Comparison of ENCODE assay signal across 6 cellular contexts in the genomic region with DNA sequence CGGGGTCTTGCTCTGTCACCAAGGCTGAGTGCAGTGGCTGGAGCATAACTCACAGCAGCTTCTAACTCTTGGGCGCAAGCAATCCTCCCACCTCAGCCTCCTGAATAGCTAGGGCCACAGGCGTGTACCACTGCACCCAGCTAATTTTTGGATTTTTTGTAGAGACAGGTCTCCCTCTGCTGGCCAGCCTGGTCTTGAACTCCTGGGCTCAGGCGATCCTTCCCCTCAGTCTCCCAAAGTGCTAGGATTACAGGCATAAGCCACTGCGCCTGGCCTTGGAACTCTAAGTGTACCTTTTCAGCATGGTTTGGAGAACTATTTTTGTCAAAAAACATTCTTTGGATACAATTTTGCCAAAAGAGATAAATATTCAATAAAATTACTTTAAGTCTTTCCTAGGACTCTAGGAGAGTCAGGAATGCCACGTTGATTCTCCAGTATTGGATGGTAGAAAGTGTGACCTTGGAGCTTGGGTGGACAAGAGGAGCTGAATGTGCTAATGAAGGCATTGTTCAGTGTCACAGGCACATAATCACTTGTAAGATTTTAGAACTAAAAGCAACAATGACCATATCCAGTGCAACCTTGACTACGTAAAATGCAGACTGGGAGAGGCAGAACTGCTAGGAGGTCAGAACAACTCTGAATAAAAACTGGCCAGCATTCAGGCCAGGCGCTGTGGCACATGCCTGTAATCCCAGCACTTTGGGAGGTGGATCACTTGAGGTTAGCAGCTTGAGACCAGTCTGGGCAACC. TPM values are rescaled to one million over a fixed set of nuclear protein-coding genes. Genes with fewer than 3 reads are reported as not detected.
DNase-seq lines count a peak whose midpoint lies in the region; ATAC-seq, FAIRE-seq and TF ChIP-seq lines count a peak whose summit lies in the region.

No MANE protein-coding gene starts in this region.

- H3K9me2 ChIP-seq in HCT116 (ENCODE audit: insufficient read depth), result no peaks in the 10 kb centered on the region

- H3K4me1 ChIP-seq in HCT116 (ENCODE audit: control insufficient read depth in 1 of 2, insufficient read depth in 2 of 2, low read length in 2 of 2), result peaks cover 10 to 32% of the 10 kb centered on the region in 2 experiments
- peaks cover 3% of the 10 kb centered on the region for H3K4me1 ChIP-seq in colonic mucosa
- H3K4me1 ChIP-seq in small intestine (ENCODE audit: control insufficient read depth in 2 of 2, insufficient read depth in 1 of 2, low read depth in 1 of 2, low read length in 1 of 2), result peaks cover 0 to 2% of the 10 kb centered on the region in 2 donors

- no peak overlapping the region for H3K9ac ChIP-seq in HCT116 (ENCODE audit: low read length)
- no peak overlapping the region for H3K9ac ChIP-seq in colonic mucosa (ENCODE audit: low read depth in 2 of 2, low read length in 2 of 2)

- H3K9me3 ChIP-seq in HCT116 (ENCODE audit: control insufficient read depth in 1 of 2, insufficient read depth in 1 of 2, low read depth in 1 of 2, low read length in 2 of 2) (no peaks in the 10 kb centered on the region), colonic mucosa (no peaks in the 10 kb centered on the region), small intestine (ENCODE audit: control insufficient read depth, low read depth) (no peaks in the 10 kb centered on the region)

- H3K36me3 ChIP-seq in HCT116 (ENCODE audit: control insufficient read depth in 1 of 2, insufficient read depth in 2 of 2, low read length in 2 of 2), result peaks cover 45 to 46% of the 10 kb centered on the region in 2 experiments
- H3K36me3 ChIP-seq in colonic mucosa, result peaks cover 22% of the 10 kb centered on the region
- H3K36me3 ChIP-seq in small intestine (ENCODE audit: control insufficient read depth in 2 of 2, insufficient read depth in 2 of 2, low read length in 2 of 2), result peaks cover 18 to 21% of the 10 kb centered on the region in 2 donors

- no peak overlapping the region for H3K4me2 ChIP-seq in HCT116 (ENCODE audit: low read length)

- H3K79me2 ChIP-seq in HCT116 (ENCODE audit: insufficient read depth, low read length), result peaks cover 89% of the 10 kb centered on the region

- CTCF ChIA-PET in HCT116 (lab: Charles Lee), result interaction anchor here (0.6 to 3.2 kb wide), 8 partner anchors 9 to 505 kb away, joined by 3 to 25 read pairs (median 4); a partner anchor contains a TSS
- CTCF ChIA-PET in RWPE1 (lab: Yijun Ruan, JAX), result interaction anchor here (0.6 to 1.3 kb wide), 5 partner anchors 9 to 161 kb away, joined by 3 read pairs; a partner anchor contains a TSS

- FAIRE-seq in small intestine (lab: Jason Lieb, UNC), result no peak

- H3K4me3 ChIP-seq in HCT116 (replicated peaks in 1 of 2; ENCODE audit: low read depth in 1 of 2, low read length in 2 of 2) (no peak overlapping the region), colonic mucosa (no peak overlapping the region), small intestine (ENCODE audit: low read depth in 1 of 2, low read length in 2 of 2) (peak overlapping the region in 1 of 2 donors; percentile 0)

- H3K27ac ChIP-seq in HCT116 (ENCODE audit: low read depth, low read length), result no peak overlapping the region
- H3K27ac ChIP-seq in RWPE1, result no peak overlapping the region; the same call in 1 of the 2 replicates
- H3K27ac ChIP-seq in colonic mucosa, result no peak overlapping the region
- no peak overlapping the region for H3K27ac ChIP-seq in small intestine (ENCODE audit: low read depth in 1 of 2, low read length in 1 of 2)

- no peak overlapping the region for H2AFZ ChIP-seq in HCT116 (ENCODE audit: low read depth, low read length, poor library complexity, severe bottlenecking)

- RAD21 ChIA-PET in HCT116 (lab: Charles Lee; ENCODE audit: low non-redundant PET in 1 of 2, low total read pairs in 2 of 2, uncharacterized antibody in 2 of 2, unreplicated experiment in 2 of 2), result interaction anchor here in 1 of 2 experiments (0.9 kb wide), 1 partner anchor 131 kb away, joined by 3 read pairs; no protein-coding TSS in a partner anchor

- POLR2A ChIA-PET in HCT116 (lab: Charles Lee) (interaction anchor here (1.0 to 1.1 kb wide), 2 partner anchors 29 to 173 kb away, joined by 3 read pairs; a partner anchor contains a TSS), RWPE1 (lab: Yijun Ruan, JAX; ENCODE audit: low non-redundant PET) (interaction anchor here (0.5 kb wide), 1 partner anchor 27 kb away, joined by 3 read pairs; no protein-coding TSS in a partner anchor)

- intact Hi-C loops in HCT116 (cut with micrococcal nuclease) (loop anchor here (1.0 to 5.0 kb wide), 2 partner anchors 110 to 129 kb away; no protein-coding TSS in a partner anchor), colonic mucosa (cut with DNase I) (no loop called here)

- TF ChIP-seq POLR2A in HCT116 (IDR thresholded peaks at IDR 0.05; ENCODE audit: borderline replicate concordance, extremely low read depth, insufficient read depth, insufficient read length), result no peak

- ATAC-seq in HCT116, result peak; percentile 43
- no peak for ATAC-seq in HG03342 (IDR thresholded peaks at IDR 0.05; ENCODE audit: unreplicated experiment)

- peaks cover 32% of the 10 kb centered on the region for H4K20me1 ChIP-seq in HCT116 (ENCODE audit: insufficient read depth)

- H3K27me3 ChIP-seq in HCT116 (ENCODE audit: insufficient read depth, low read length) (no peaks in the 10 kb centered on the region), colonic mucosa (no peaks in the 10 kb centered on the region), small intestine (ENCODE audit: control insufficient read depth in 2 of 2, insufficient read depth in 2 of 2, low read length in 2 of 2) (no peaks in the 10 kb centered on the region)

- no peak for TF ChIP-seq RAD21 in HCT116 (IDR thresholded peaks at IDR 0.05; ENCODE audit: low read depth)

- TF ChIP-seq CTCF in HCT116 (IDR thresholded peaks at IDR 0.05 in 2 of 3, conservative IDR thresholded peaks at IDR 0.05 in 1 of 3; ENCODE audit: borderline replicate concordance in 1 of 3, insufficient read depth in 1 of 3, low read depth in 2 of 3, low read length in 2 of 3), result peak in 2 of 3 experiments; percentile 64 to 73; a peak in 4 of 6 replicates
- TF ChIP-seq CTCF in RWPE1 (conservative IDR thresholded peaks at IDR 0.05; ENCODE audit: low read depth), result peak; percentile 48
- TF ChIP-seq CTCF in colonic mucosa (IDR thresholded peaks at IDR 0.05), result peak; percentile 23

- 56 to 66% (median 60%) methylated on average over 8 of the region's 8 CpGs for whole genome bisulfite sequencing in small intestine, 3 donors

- DNase-seq in HCT116 (ENCODE audit: low read depth, low spot score), result peak; percentile 34
- DNase-seq in RWPE1 (ENCODE audit: low spot score), result no peak
- peak; percentile 28 for DNase-seq in colonic mucosa
- DNase-seq in small intestine, result peak; percentile 35
- no peak for DNase-seq in NCI-H1048 (lab: John Stamatoyannopoulos, UW)

- BruUV-seq in HCT116 (replicated peaks; lab: Mats Ljungman, UMichigan), result no TSS peak

TF ChIP-seq in HCT116, 20 proteins besides CTCF, POLR2A, EP300 and RAD21 (continues in another document):
- TF ChIP-seq SRF (IDR thresholded peaks at IDR 0.05; ENCODE audit: low read depth) (no peak), POLR2AphosphoS5 (IDR thresholded peaks at IDR 0.05; ENCODE audit: low read depth, low read length) (no peak), SP1 (IDR thresholded peaks at IDR 0.05; ENCODE audit: low read depth) (no peak), CBX3 (IDR thresholded peaks at IDR 0.05; ENCODE audit: low read depth) (no peak), EZH2 (IDR thresholded peaks at IDR 0.05) (no peak), JUND (IDR thresholded peaks at IDR 0.05) (no peak), SIN3A (IDR thresholded peaks at IDR 0.05; ENCODE audit: low read depth) (no peak), YY1 (IDR thresholded peaks at IDR 0.05; ENCODE audit: extremely low read depth, insufficient replicate concordance, low read depth, low read length) (no peak)
- TF ChIP-seq, protein P1, sequence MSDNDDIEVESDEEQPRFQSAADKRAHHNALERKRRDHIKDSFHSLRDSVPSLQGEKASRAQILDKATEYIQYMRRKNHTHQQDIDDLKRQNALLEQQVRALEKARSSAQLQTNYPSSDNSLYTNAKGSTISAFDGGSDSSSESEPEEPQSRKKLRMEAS (IDR thresholded peaks at IDR 0.05), result no peak
- TF ChIP-seq, protein P2, sequence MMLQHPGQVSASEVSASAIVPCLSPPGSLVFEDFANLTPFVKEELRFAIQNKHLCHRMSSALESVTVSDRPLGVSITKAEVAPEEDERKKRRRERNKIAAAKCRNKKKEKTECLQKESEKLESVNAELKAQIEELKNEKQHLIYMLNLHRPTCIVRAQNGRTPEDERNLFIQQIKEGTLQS (IDR thresholded peaks at IDR 0.05), result no peak
- TF ChIP-seq, protein P3, sequence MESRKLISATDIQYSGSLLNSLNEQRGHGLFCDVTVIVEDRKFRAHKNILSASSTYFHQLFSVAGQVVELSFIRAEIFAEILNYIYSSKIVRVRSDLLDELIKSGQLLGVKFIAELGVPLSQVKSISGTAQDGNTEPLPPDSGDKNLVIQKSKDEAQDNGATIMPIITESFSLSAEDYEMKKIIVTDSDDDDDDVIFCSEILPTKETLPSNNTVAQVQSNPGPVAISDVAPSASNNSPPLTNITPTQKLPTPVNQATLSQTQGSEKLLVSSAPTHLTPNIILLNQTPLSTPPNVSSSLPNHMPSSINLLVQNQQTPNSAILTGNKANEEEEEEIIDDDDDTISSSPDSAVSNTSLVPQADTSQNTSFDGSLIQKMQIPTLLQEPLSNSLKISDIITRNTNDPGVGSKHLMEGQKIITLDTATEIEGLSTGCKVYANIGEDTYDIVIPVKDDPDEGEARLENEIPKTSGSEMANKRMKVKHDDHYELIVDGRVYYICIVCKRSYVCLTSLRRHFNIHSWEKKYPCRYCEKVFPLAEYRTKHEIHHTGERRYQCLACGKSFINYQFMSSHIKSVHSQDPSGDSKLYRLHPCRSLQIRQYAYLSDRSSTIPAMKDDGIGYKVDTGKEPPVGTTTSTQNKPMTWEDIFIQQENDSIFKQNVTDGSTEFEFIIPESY (IDR thresholded peaks at IDR 0.05; ENCODE audit: extremely low read depth, insufficient replicate concordance, low read length), result no peak

RNA-seq across cellular contexts. Expression of a gene that starts 2.8 kb away (rescaled TPM):
- total RNA-seq in HCT116 (2021; ENCODE audit: unreplicated experiment) (297 TPM), colonic mucosa (100 to 1,000 TPM; 169 to 216 TPM)
- 280 and 293 TPM in 2 replicates for polyA plus RNA-seq in HCT116 (2012)
- 100 to 1,000 TPM in 2 of 3 donors, 10 to 100 TPM in 1; 96.6 to 136 (median 109) TPM for polyA plus RNA-seq in small intestine

RNA-seq across cellular contexts. Expression of a gene that starts 20.5 kb away (rescaled TPM):
- total RNA-seq in HCT116 (2021; ENCODE audit: unreplicated experiment), result 48.7 TPM
- 10.8 and 11.3 TPM in 2 replicates for polyA plus RNA-seq in HCT116 (2012)
- 10 to 100 TPM; 34.1 to 43.3 TPM for total RNA-seq in colonic mucosa
- polyA plus RNA-seq in small intestine, result 10 to 100 TPM; 13.8 to 20.1 (median 16.3) TPM

RNA-seq across cellular contexts. Expression of a gene that starts 20.6 kb away (rescaled TPM):
- 40.3 TPM for total RNA-seq in HCT116 (2021; ENCODE audit: unreplicated experiment)
- 26.2 and 31.0 TPM in 2 replicates for polyA plus RNA-seq in HCT116 (2012)
- 10 to 100 TPM; 20.4 to 27.8 TPM for total RNA-seq in colonic mucosa
- polyA plus RNA-seq in small intestine, result 10 to 100 TPM; 29.5 to 36.6 (median 35.3) TPM

RNA-seq across cellular contexts. Expression of a gene that starts 28.8 kb away (rescaled TPM):
- total RNA-seq in HCT116 (2021; ENCODE audit: unreplicated experiment) (464 TPM), colonic mucosa (1,000 to 10,000 TPM in 1 of 2 donors, 100 to 1,000 TPM in 1; 887 to 1,081 TPM)
- polyA plus RNA-seq in HCT116 (2012), result 823 and 895 TPM in 2 replicates
- polyA plus RNA-seq in small intestine, result 1,000 to 10,000 TPM; 1,220 to 1,784 (median 1,572) TPM

RNA-seq across cellular contexts. Expression of a gene that starts 29.2 kb away (rescaled TPM):
- 243 TPM for total RNA-seq in HCT116 (2021; ENCODE audit: unreplicated experiment)
- 237 and 321 TPM in 2 replicates for polyA plus RNA-seq in HCT116 (2012)
- total RNA-seq in colonic mucosa, result 100 to 1,000 TPM; 359 to 463 TPM
- polyA plus RNA-seq in small intestine, result 100 to 1,000 TPM; 312 to 554 (median 440) TPM

Comparison
In these comparisons a context has a peak if more than half of its experiments do, and no peak if none do; other contexts are left out.
1. DNase-seq: peak in HCT116 (single experiment), colonic mucosa (single experiment) and small intestine (single experiment); none in RWPE1 (single experiment) and NCI-H1048 (single experiment).
2. Peak in every context shown above with its lines, with median percentiles within 50 percentile points of each other: CTCF ChIP-seq.